Comparison of ENCODE assay signal across 1 cellular context in genomic region chr13:34347784-34348573, GRCh38.
TF ChIP-seq lines count a peak whose summit lies in the region.

No MANE protein-coding gene starts in this region.

TF ChIP-seq in GM23338, 12 proteins besides CTCF, POLR2A, EP300 and RAD21:
- TF ChIP-seq ZNF331 (CRISPR knock-in tag; IDR thresholded peaks at IDR 0.05; ENCODE audit: low read depth) (no peak), ZNF462 (CRISPR knock-in tag; IDR thresholded peaks at IDR 0.05) (no peak), ETS1 (IDR thresholded peaks at IDR 0.05) (no peak), ZNF114 (CRISPR knock-in tag; IDR thresholded peaks at IDR 0.05) (no peak), EZH2 (IDR thresholded peaks at IDR 0.05; ENCODE audit: low read depth, unreplicated experiment) (no peak), NANOG (IDR thresholded peaks at IDR 0.05; ENCODE audit: borderline replicate concordance) (no peak), EZH2phosphoT487 (IDR thresholded peaks at IDR 0.05; ENCODE audit: unreplicated experiment) (no peak), REST (IDR thresholded peaks at IDR 0.05; ENCODE audit: unreplicated experiment) (no peak), STAT1 (IDR thresholded peaks at IDR 0.05; ENCODE audit: unreplicated experiment) (no peak)
